In genomic region chr2:152167070-152167469, GRCh38 we compare ENCODE assay signal across 10 cellular contexts.
DNase-seq lines count a peak whose midpoint lies in the region; ATAC-seq and TF ChIP-seq lines count a peak whose summit lies in the region.
"Had no signal": no experiment of that assay in that cellular context is flagged by ENCODE, and none has a peak within 500 bp of the region (broad histone marks: within the 10 kb centered on the region; RNA-seq: fewer than 3 reads in every experiment).

No MANE protein-coding gene starts in this region.

- TF ChIP-seq CTCF in GM12864 (IDR thresholded peaks at IDR 0.05; ENCODE audit: low read depth, low read length, missing control alignments) (no peak), fibroblast of pulmonary artery (IDR thresholded peaks at IDR 0.05; ENCODE audit: low read length, missing control alignments) (no peak)

- no peak for DNase-seq in GM12864 (ENCODE audit: low read depth)
- DNase-seq in fibroblast of pulmonary artery (ENCODE audit: low read depth): peak; percentile 1
- DNase-seq in NCI-H2196 treated with DMSO at 0.1 percent for 48 hours (lab: John Stamatoyannopoulos, UW; ENCODE audit: unreplicated experiment): no peak
- no peak for DNase-seq in AG08396 (ENCODE audit: low spot score)
- no peak for DNase-seq in HCEC 1CT
- no peak for DNase-seq in DMS 273 (lab: John Stamatoyannopoulos, UW; ENCODE audit: unreplicated experiment)
- DNase-seq: activated gamma-delta T cell, DMS79 treated with DMSO at 0.1 percent for 48 hours had no signal

- H3K4me3 ChIP-seq in GM12864 (ENCODE audit: low read depth, low read length) (peak overlapping the region; percentile 24; the same call in 1 of the 2 replicates), fibroblast of pulmonary artery (replicated peaks; ENCODE audit: low read depth, low read length) (no peak overlapping the region)

- peak; percentile 31 for ATAC-seq in GM19455 (IDR thresholded peaks at IDR 0.05; ENCODE audit: unreplicated experiment)
- peak; percentile 61 for ATAC-seq in HG03196 (IDR thresholded peaks at IDR 0.05; ENCODE audit: unreplicated experiment)
